ENCODE assay signal across 11 cellular contexts in genomic region chr12:712172-712863, GRCh38. TPM values are rescaled to one million over a fixed set of nuclear protein-coding genes. Genes with fewer than 3 reads are reported as not detected.
DNase-seq lines count a peak whose midpoint lies in the region; ATAC-seq and TF ChIP-seq lines count a peak whose summit lies in the region.
"Had no signal": no experiment of that assay in that cellular context is flagged by ENCODE, and none has a peak within 500 bp of the region (broad histone marks: within the 10 kb centered on the region; RNA-seq: fewer than 3 reads in every experiment).

No MANE protein-coding gene starts in this region.

- H3K4me2 ChIP-seq in HCT116 (ENCODE audit: low read length) (no peak overlapping the region), osteoblast (ENCODE audit: insufficient read depth, low read length) (peak overlapping the region; percentile 65)

- RAD21 ChIA-PET in HCT116 (lab: Charles Lee; ENCODE audit: low non-redundant PET in 1 of 2, low total read pairs in 2 of 2, uncharacterized antibody in 2 of 2, unreplicated experiment in 2 of 2): no interaction called here

- H3K4me1 ChIP-seq in HCT116 (ENCODE audit: control insufficient read depth in 1 of 2, insufficient read depth in 2 of 2, low read length in 2 of 2): peaks cover 0 to 5% of the 10 kb centered on the region in 2 experiments; a peak in 1 of 4 replicates
- peaks cover 6% of the 10 kb centered on the region for H3K4me1 ChIP-seq in osteoblast (ENCODE audit: insufficient read depth, low read length)
- H3K4me1 ChIP-seq: parathyroid adenoma had no signal

- H4K20me1 ChIP-seq in HCT116 (ENCODE audit: insufficient read depth) (no peaks in the 10 kb centered on the region), osteoblast (ENCODE audit: insufficient read depth, low read length) (no peaks in the 10 kb centered on the region)

- no peak overlapping the region for H3K4me3 ChIP-seq in HCT116 (replicated peaks in 1 of 2; ENCODE audit: low read depth in 1 of 2, low read length in 2 of 2)
- H3K4me3 ChIP-seq in osteoblast (ENCODE audit: insufficient read depth, low read length): peak overlapping the region; percentile 21

- peak overlapping the region; percentile 17 for H2AFZ ChIP-seq in HCT116 (ENCODE audit: low read depth, low read length, poor library complexity, severe bottlenecking)
- H2AFZ ChIP-seq in osteoblast (ENCODE audit: low read length): peak overlapping the region; percentile 81
- H2AFZ ChIP-seq: parathyroid adenoma had no signal

- DNase-seq in HCT116 (ENCODE audit: low read depth, low spot score) (no peak), NCI-H82 (lab: John Stamatoyannopoulos, UW) (peak; percentile 57), osteoblast (ENCODE audit: insufficient read length, low spot score, missing footprints) (peak; percentile 73), NCI-H2081 treated with DMSO at 0.1 percent for 48 hours (lab: John Stamatoyannopoulos, UW) (no peak), SKM-1 (lab: John Stamatoyannopoulos, UW; ENCODE audit: unreplicated experiment) (no peak)
- DNase-seq: activated effector memory CD4-positive, alpha-beta T cell treated with anti-CD3 and anti-CD28 coated beads, Interleukin-2, amount 50 U/mL, for 16 hours; EL; NCI-H1436 treated with DMSO at 0.1 percent for 48 hours had no signal

- POLR2A ChIA-PET in HCT116 (lab: Charles Lee): no interaction called here

- no peak overlapping the region for H3K27ac ChIP-seq in HCT116 (ENCODE audit: low read depth, low read length)
- peak overlapping the region; percentile 50 for H3K27ac ChIP-seq in cingulate gyrus (ENCODE audit: low read depth, low read length)
- no peak overlapping the region for H3K27ac ChIP-seq in osteoblast (ENCODE audit: low read depth, low read length)
- H3K27ac ChIP-seq: parathyroid adenoma had no signal

- intact Hi-C loops in HCT116 (cut with micrococcal nuclease): no loop called here

- TF ChIP-seq CTCF in HCT116 (IDR thresholded peaks at IDR 0.05 in 2 of 3, conservative IDR thresholded peaks at IDR 0.05 in 1 of 3; ENCODE audit: borderline replicate concordance in 1 of 3, insufficient read depth in 1 of 3, low read depth in 2 of 3, low read length in 2 of 3): no peak
- no peak for TF ChIP-seq CTCF in osteoblast (IDR thresholded peaks at IDR 0.05; ENCODE audit: extremely low read depth, low read depth, low read length)

- H3K9me3 ChIP-seq in HCT116 (ENCODE audit: control insufficient read depth in 1 of 2, insufficient read depth in 1 of 2, low read depth in 1 of 2, low read length in 2 of 2) (no peaks in the 10 kb centered on the region), osteoblast (ENCODE audit: low read depth, low read length) (no peaks in the 10 kb centered on the region)

- CTCF ChIA-PET in HCT116 (lab: Charles Lee): no interaction called here

- H3K36me3 ChIP-seq in HCT116 (ENCODE audit: control insufficient read depth in 1 of 2, insufficient read depth in 2 of 2, low read length in 2 of 2) (no peaks in the 10 kb centered on the region), osteoblast (ENCODE audit: insufficient read depth, low read length) (no peaks in the 10 kb centered on the region)

- no peaks in the 10 kb centered on the region for H3K79me2 ChIP-seq in HCT116 (ENCODE audit: insufficient read depth, low read length)
- no peaks in the 10 kb centered on the region for H3K79me2 ChIP-seq in osteoblast (ENCODE audit: insufficient read depth, low read length)
- H3K79me2 ChIP-seq: parathyroid adenoma had no signal

- ATAC-seq in HCT116 (no peak), GM19324 (IDR thresholded peaks at IDR 0.05; ENCODE audit: low FRiP score, unreplicated experiment) (no peak)

- no TSS peak for BruUV-seq in HCT116 (replicated peaks; lab: Mats Ljungman, UMichigan)

- TF ChIP-seq RAD21 in HCT116 (IDR thresholded peaks at IDR 0.05; ENCODE audit: low read depth): no peak

- no peaks in the 10 kb centered on the region for H3K9me2 ChIP-seq in HCT116 (ENCODE audit: insufficient read depth)

- no peaks in the 10 kb centered on the region for H3K27me3 ChIP-seq in HCT116 (ENCODE audit: insufficient read depth, low read length)
- no peaks in the 10 kb centered on the region for H3K27me3 ChIP-seq in osteoblast (ENCODE audit: insufficient read depth, low read length)

- no peak for TF ChIP-seq POLR2A in HCT116 (IDR thresholded peaks at IDR 0.05; ENCODE audit: borderline replicate concordance, extremely low read depth, insufficient read depth, insufficient read length)

- H3K9ac ChIP-seq in HCT116 (ENCODE audit: low read length): no peak overlapping the region
- H3K9ac ChIP-seq: parathyroid adenoma had no signal

TF ChIP-seq in HCT116, 20 proteins besides CTCF, POLR2A, EP300 and RAD21:
- TF ChIP-seq CEBPB (IDR thresholded peaks at IDR 0.05; ENCODE audit: low read depth) (no peak), EZH2phosphoT487 (IDR thresholded peaks at IDR 0.05; ENCODE audit: borderline replicate concordance) (no peak), REST (IDR thresholded peaks at IDR 0.05; ENCODE audit: low read depth) (no peak), YY1 (IDR thresholded peaks at IDR 0.05; ENCODE audit: extremely low read depth, insufficient replicate concordance, low read depth, low read length) (no peak), ELF1 (IDR thresholded peaks at IDR 0.05; ENCODE audit: borderline replicate concordance, low read depth) (no peak), TCF7L2 (IDR thresholded peaks at IDR 0.05; ENCODE audit: borderline replicate concordance, extremely low read depth, insufficient read depth, insufficient read length) (no peak), SIN3A (IDR thresholded peaks at IDR 0.05; ENCODE audit: low read depth) (no peak), POLR2AphosphoS5 (IDR thresholded peaks at IDR 0.05; ENCODE audit: low read depth, low read length) (no peak), SRF (IDR thresholded peaks at IDR 0.05; ENCODE audit: low read depth) (no peak), EZH2 (IDR thresholded peaks at IDR 0.05) (no peak), CBX3 (IDR thresholded peaks at IDR 0.05; ENCODE audit: low read depth) (no peak), EGR1 (IDR thresholded peaks at IDR 0.05; ENCODE audit: low read depth) (no peak), JUND (IDR thresholded peaks at IDR 0.05) (no peak), ZNF274 (IDR thresholded peaks at IDR 0.05; ENCODE audit: low read depth, low read length) (no peak), MAX (IDR thresholded peaks at IDR 0.05) (no peak), ZFX (IDR thresholded peaks at IDR 0.05) (no peak), ZBTB33 (IDR thresholded peaks at IDR 0.05; ENCODE audit: extremely low read depth, insufficient replicate concordance, low read length) (no peak), ATF3 (IDR thresholded peaks at IDR 0.05) (no peak), FOSL1 (IDR thresholded peaks at IDR 0.05; ENCODE audit: low read depth) (no peak), SP1 (IDR thresholded peaks at IDR 0.05; ENCODE audit: low read depth) (no peak)

RNA-seq across cellular contexts. Expression of gene WNK1, which starts 40.1 kb away (rescaled TPM):
- 81.0 TPM for total RNA-seq in HCT116 (2021; ENCODE audit: unreplicated experiment)
- polyA plus RNA-seq in HCT116 (2012): 47.9 and 53.0 TPM in 2 replicates
- total RNA-seq in osteoblast: 110 and 127 TPM in 2 replicates

RNA-seq across cellular contexts. Expression of gene NINJ2, which starts 49.1 kb away (rescaled TPM):
- not detected for total RNA-seq in HCT116 (2021; ENCODE audit: unreplicated experiment)
- polyA plus RNA-seq in HCT116 (2012): 0.16 TPM in 1 of 2 replicates, not detected in the other
- 2.9 and 5.8 TPM in 2 replicates for total RNA-seq in osteoblast

Comparison
In these comparisons a context has a peak if more than half of its experiments do, and no peak if none do; other contexts are left out.
1. DNase-seq: peak in NCI-H82 (single experiment) and osteoblast (single experiment); none in HCT116 (single experiment), NCI-H2081 treated with DMSO at 0.1 percent for 48 hours (single experiment) and SKM-1 (single experiment).